21 cellular contexts compared by ENCODE assay signal in genomic region chr13:106407338-106407737, GRCh38.
DNase-seq lines count a peak whose midpoint lies in the region; ATAC-seq and TF ChIP-seq lines count a peak whose summit lies in the region.
"Had no signal": no experiment of that assay in that cellular context is flagged by ENCODE, and none has a peak within 500 bp of the region (broad histone marks: within the 10 kb centered on the region; RNA-seq: fewer than 3 reads in every experiment).

No MANE protein-coding gene starts in this region.

- ATAC-seq in GM21390 (IDR thresholded peaks at IDR 0.05; ENCODE audit: unreplicated experiment) (peak; percentile 66), HG02642 (IDR thresholded peaks at IDR 0.05; ENCODE audit: poor library complexity, unreplicated experiment) (no peak)
- ATAC-seq: body of pancreas, Right ventricle myocardium inferior had no signal

- no peaks in the 10 kb centered on the region for H3K27me3 ChIP-seq in ascending aorta
- H3K27me3 ChIP-seq: body of pancreas, tibial artery had no signal

- H3K4me1 ChIP-seq in ascending aorta: no peaks in the 10 kb centered on the region
- H3K4me1 ChIP-seq: body of pancreas, left ventricle myocardium inferior, tibial artery had no signal

- intact Hi-C loops in ascending aorta (cut with DNase I): no loop called here

- H3K27ac ChIP-seq in ascending aorta: no peak overlapping the region
- H3K27ac ChIP-seq: body of pancreas, left ventricle myocardium inferior, tibial artery had no signal

- no peaks in the 10 kb centered on the region for H3K36me3 ChIP-seq in ascending aorta
- H3K36me3 ChIP-seq: left ventricle myocardium inferior, tibial artery had no signal

- H3K9me3 ChIP-seq in ascending aorta: no peaks in the 10 kb centered on the region
- H3K9me3 ChIP-seq: body of pancreas, left ventricle myocardium inferior, tibial artery had no signal

- no peak for TF ChIP-seq CTCF in GM12865 (IDR thresholded peaks at IDR 0.05; ENCODE audit: insufficient read depth, low read depth, low read length, missing control alignments)
- TF ChIP-seq CTCF in ascending aorta (IDR thresholded peaks at IDR 0.05): no peak

- DNase-seq in GM12865 (ENCODE audit: low read depth): peak; percentile 1
- peak; percentile 5 for DNase-seq in HPDE6-E6E7 (ENCODE audit: extremely low spot score)
- DNase-seq in dermis blood vessel endothelial cell: peak; percentile 5
- DNase-seq in hypothalamus (lab: John Stamatoyannopoulos, UW): no peak
- no peak for DNase-seq in LoVo (ENCODE audit: low spot score)
- DNase-seq in ascending aorta (ENCODE audit: low spot score in 2 of 2): no peak
- DNase-seq: activated CD4-positive, CD25-positive, alpha-beta regulatory T cell treated with anti-CD3 and anti-CD28 coated beads, Interleukin-2, amount 50 U/mL, for 72 hours; body of pancreas; CD4-positive, CD25-positive, alpha-beta regulatory T cell; DMS 273 treated with DMSO at 0.1 percent for 48 hours; endodermal cell; head of caudate nucleus; left ventricle myocardium inferior; NCI-H1417 treated with DMSO at 0.1 percent for 48 hours; NCI-H526 treated with DMSO at 0.1 percent for 48 hours; stimulated activated CD4-positive, alpha-beta T cell treated with anti-CD3 and anti-CD28 coated beads, Interleukin-1b, Interleukin-23, amount 100 ng/mL, for 48 hours; stimulated activated naive CD4-positive, alpha-beta T cell; tibial artery had no signal

- H3K4me3 ChIP-seq in GM12865 (ENCODE audit: low read depth, low read length) (no peak overlapping the region), ascending aorta (no peak overlapping the region)
- H3K4me3 ChIP-seq: body of pancreas, left ventricle myocardium inferior, tibial artery had no signal

Comparison
In these comparisons a context has a peak if more than half of its experiments do, and no peak if none do; other contexts are left out.
1. DNase-seq: peak in GM12865 (single experiment), HPDE6-E6E7 (single experiment) and dermis blood vessel endothelial cell (single experiment); none in hypothalamus (0 of 51), LoVo (single experiment) and ascending aorta (0 of 2).